ENCODE assay signal across 22 cellular contexts in genomic region chr1:246709845-246710244, GRCh38. TPM values are rescaled to one million over a fixed set of nuclear protein-coding genes. Genes with fewer than 3 reads are reported as not detected.
DNase-seq lines count a peak whose midpoint lies in the region; ATAC-seq and TF ChIP-seq lines count a peak whose summit lies in the region.
"Had no signal": no experiment of that assay in that cellular context is flagged by ENCODE, and none has a peak within 500 bp of the region (broad histone marks: within the 10 kb centered on the region; RNA-seq: fewer than 3 reads in every experiment).

No MANE protein-coding gene starts in this region.

- peaks cover 17% of the 10 kb centered on the region for H3K27me3 Mint-ChIP-seq in Calu3 (ENCODE audit: unreplicated experiment)

- H3K27me3 ChIP-seq in colonic mucosa, result no peaks in the 10 kb centered on the region
- H3K27me3 ChIP-seq in neutrophil, result no peaks in the 10 kb centered on the region
- H3K27me3 ChIP-seq in effector memory CD4-positive, alpha-beta T cell (replicated peaks; ENCODE audit: control insufficient read depth, insufficient read depth, low read length, poor library complexity, severe bottlenecking), result no peaks in the 10 kb centered on the region
- H3K27me3 ChIP-seq in osteoblast (ENCODE audit: insufficient read depth, low read length), result peaks cover 7% of the 10 kb centered on the region
- H3K27me3 ChIP-seq: sigmoid colon had no signal

- no peaks in the 10 kb centered on the region for H3K4me1 ChIP-seq in colonic mucosa
- peaks cover 57 to 70% of the 10 kb centered on the region in 2 experiments for H3K4me1 ChIP-seq in neutrophil (ENCODE audit: control insufficient read depth in 1 of 2, insufficient read depth in 1 of 2, low read depth in 1 of 2, low read length in 1 of 2)
- H3K4me1 ChIP-seq in effector memory CD4-positive, alpha-beta T cell (ENCODE audit: control insufficient read depth, insufficient read depth, low read length, poor library complexity, severe bottlenecking), result no peaks in the 10 kb centered on the region
- H3K4me1 ChIP-seq in osteoblast (ENCODE audit: insufficient read depth, low read length), result peaks cover 13% of the 10 kb centered on the region
- H3K4me1 ChIP-seq: sigmoid colon had no signal

- H3K9me3 ChIP-seq in colonic mucosa, result no peaks in the 10 kb centered on the region
- no peaks in the 10 kb centered on the region for H3K9me3 ChIP-seq in neutrophil
- no peaks in the 10 kb centered on the region for H3K9me3 ChIP-seq in effector memory CD4-positive, alpha-beta T cell (ENCODE audit: control insufficient read depth, low read length)
- no peaks in the 10 kb centered on the region for H3K9me3 ChIP-seq in osteoblast (ENCODE audit: low read depth, low read length)
- H3K9me3 ChIP-seq: sigmoid colon, SK-N-SH had no signal

- no peak for DNase-seq in Calu3
- peak; percentile 8 for DNase-seq in MV-4-11 (lab: John Stamatoyannopoulos, UW)
- peak; percentile 66 for DNase-seq in colonic mucosa
- DNase-seq in effector memory CD4-positive, alpha-beta T cell, result no peak
- DNase-seq in osteoblast (ENCODE audit: insufficient read length, low spot score, missing footprints), result no peak
- DNase-seq in Right ventricle myocardium inferior (ENCODE audit: missing footprints), result no peak
- DNase-seq: activated naive CD4-positive, alpha-beta T cell treated with Interleukin-2 at 50 U/mL for 16 hours; activated T-cell treated with anti-CD3 and anti-CD28 coated beads, Interleukin-2, amount 50 U/mL, for 4 hours; amniotic stem cell; CD4-positive, alpha-beta memory T cell; glutamatergic neuron; left cardiac atrium; mesendoderm; NCI-H2081 treated with DMSO at 0.1 percent for 48 hours; NCI-H510A; NK-92 treated with Interleukin-12 subunit alpha and Interleukin-12 subunit beta, amount 100 ng/mL, for 24 hours; RPMI8226; sigmoid colon; SK-N-SH had no signal

- H4K20me1 ChIP-seq in osteoblast (ENCODE audit: insufficient read depth, low read length), result no peaks in the 10 kb centered on the region

- CTCF ChIA-PET in Calu3 (lab: Charles Lee), result interaction anchor here (1.2 kb wide), 1 partner anchor 21 kb away, joined by 3 read pairs; no protein-coding TSS in a partner anchor

- H3K79me2 ChIP-seq in osteoblast (ENCODE audit: insufficient read depth, low read length), result no peaks in the 10 kb centered on the region

- H3K4me2 ChIP-seq in osteoblast (ENCODE audit: insufficient read depth, low read length), result no peak overlapping the region
- H3K4me2 ChIP-seq: SK-N-SH had no signal

- no peak overlapping the region for H3K4me3 Mint-ChIP-seq in Calu3 (ENCODE audit: low read depth, unreplicated experiment)
- H3K4me3 Mint-ChIP-seq: activated T-cell treated with anti-CD3 and anti-CD28 coated beads, Interleukin-2, amount 50 U/mL, for 4 hours; nephron had no signal

- H3K27ac ChIP-seq in colonic mucosa (peak overlapping the region; percentile 30), neutrophil (peak overlapping the region; percentile 81), osteoblast (ENCODE audit: low read depth, low read length) (no peak overlapping the region)
- no peak overlapping the region for H3K27ac ChIP-seq in effector memory CD4-positive, alpha-beta T cell (ENCODE audit: insufficient read depth, low read length, poor library complexity, severe bottlenecking)
- H3K27ac ChIP-seq: sigmoid colon had no signal

- H3K4me3 ChIP-seq in colonic mucosa (no peak overlapping the region), neutrophil (ENCODE audit: low read depth in 1 of 2, low read length in 1 of 2) (peak overlapping the region in 1 of 2 experiments; percentile 36), osteoblast (ENCODE audit: insufficient read depth, low read length) (no peak overlapping the region)
- no peak overlapping the region for H3K4me3 ChIP-seq in effector memory CD4-positive, alpha-beta T cell (ENCODE audit: insufficient read depth, low read depth, low read length, poor library complexity, severe bottlenecking)
- H3K4me3 ChIP-seq: GM12878, sigmoid colon had no signal

- intact Hi-C loops in Calu3 (cut with micrococcal nuclease; ENCODE audit: unreplicated experiment), result no loop called here
- intact Hi-C loops in colonic mucosa (cut with DNase I), result no loop called here
- intact Hi-C loops in Right ventricle myocardium inferior (cut with DNase I), result no loop called here

- peaks cover 30% of the 10 kb centered on the region for H3K4me1 Mint-ChIP-seq in Calu3 (ENCODE audit: low read depth, unreplicated experiment)
- H3K4me1 Mint-ChIP-seq: nephron had no signal

- no TSS peak for BruUV-seq in Calu3 (replicated peaks; lab: Mats Ljungman, UMichigan)

- H3K36me3 ChIP-seq in colonic mucosa, result no peaks in the 10 kb centered on the region
- no peaks in the 10 kb centered on the region for H3K36me3 ChIP-seq in neutrophil
- H3K36me3 ChIP-seq in effector memory CD4-positive, alpha-beta T cell (ENCODE audit: control insufficient read depth, insufficient read depth, low read length), result no peaks in the 10 kb centered on the region
- no peaks in the 10 kb centered on the region for H3K36me3 ChIP-seq in osteoblast (ENCODE audit: insufficient read depth, low read length)
- H3K36me3 ChIP-seq: sigmoid colon had no signal

- peak overlapping the region in 1 of 2 donors; percentile 28 for H3K9ac ChIP-seq in colonic mucosa (ENCODE audit: low read depth in 2 of 2, low read length in 2 of 2)
- H3K9ac ChIP-seq: SK-N-SH had no signal

- H2AFZ ChIP-seq in osteoblast (ENCODE audit: low read length), result no peak overlapping the region

- no peak for ATAC-seq in Right ventricle myocardium inferior
- ATAC-seq: activated T-cell treated with anti-CD3 and anti-CD28 coated beads, Interleukin-2, amount 50 U/mL, for 4 hours; GM12878; left cardiac atrium had no signal

- H3K9me3 Mint-ChIP-seq in Calu3 (ENCODE audit: low read depth, unreplicated experiment), result peaks cover 6% of the 10 kb centered on the region
- H3K9me3 Mint-ChIP-seq: activated T-cell treated with anti-CD3 and anti-CD28 coated beads, Interleukin-2, amount 50 U/mL, for 4 hours had no signal

- peak overlapping the region; percentile 43 for H3K27ac Mint-ChIP-seq in Calu3 (ENCODE audit: unreplicated experiment)
- H3K27ac Mint-ChIP-seq: nephron had no signal

- TF ChIP-seq CTCF in Calu3 (IDR thresholded peaks at IDR 0.05; ENCODE audit: unreplicated experiment) (no peak), colonic mucosa (IDR thresholded peaks at IDR 0.05) (no peak), neutrophil (IDR thresholded peaks at IDR 0.05) (no peak), osteoblast (IDR thresholded peaks at IDR 0.05; ENCODE audit: extremely low read depth, low read depth, low read length) (no peak)

- no peaks in the 10 kb centered on the region for H3K36me3 Mint-ChIP-seq in Calu3 (ENCODE audit: insufficient read depth, unreplicated experiment)
- H3K36me3 Mint-ChIP-seq: CD4-positive, alpha-beta memory T cell had no signal

RNA-seq across cellular contexts. Expression of gene SCCPDH, which starts 14.4 kb away (rescaled TPM):
- total RNA-seq in Calu3 (2022), result 36.0 and 40.0 TPM in 2 replicates
- 10 to 100 TPM; 29.9 to 40.1 TPM for total RNA-seq in colonic mucosa
- total RNA-seq in osteoblast, result 49.9 and 56.3 TPM in 2 replicates
- 31.2 TPM for total RNA-seq in Right ventricle myocardium inferior

Comparison
In these comparisons a context has a peak if more than half of its experiments do, and no peak if none do; other contexts are left out.
1. DNase-seq: peak in MV-4-11 (single experiment) and colonic mucosa (single experiment); none in Calu3 (single experiment), effector memory CD4-positive, alpha-beta T cell (0 of 3), osteoblast (single experiment) and Right ventricle myocardium inferior (single experiment).
2. H3K27ac ChIP-seq: peak in colonic mucosa (single experiment) and neutrophil (single experiment); none in effector memory CD4-positive, alpha-beta T cell (single experiment) and osteoblast (single experiment).